8 cellular contexts compared by ENCODE assay signal in genomic region chr17:64028874-64029464, GRCh38. TPM values are rescaled to one million over a fixed set of nuclear protein-coding genes. Genes with fewer than 3 reads are reported as not detected.
DNase-seq lines count a peak whose midpoint lies in the region; ATAC-seq and TF ChIP-seq lines count a peak whose summit lies in the region.

No MANE protein-coding gene starts in this region.

- peak; percentile 71 for DNase-seq in DND-41
- peak; percentile 64 for DNase-seq in Jurkat, Clone E6-1 (ENCODE audit: low read depth, low spot score)
- peak; percentile 74 for DNase-seq in RWPE1 (ENCODE audit: low spot score)
- DNase-seq in activated T-helper 2 cell treated with anti-CD3 and anti-CD28 coated beads, Interferon-gamma antibody, Interleukin-2, Interleukin-4, amounts not matched to agents 10 μg/mL and 5 μg/mL and 100 μg/mL, durations not matched to agents 14 hours and 24 hours and 36 hours (ENCODE audit: low spot score): peak; percentile 60
- DNase-seq in germinal center (ENCODE audit: low spot score): peak; percentile 63
- DNase-seq in progenitor cell of endocrine pancreas (ENCODE audit: low spot score, unreplicated experiment): peak; percentile 41

- H4K20me1 ChIP-seq in DND-41 (ENCODE audit: insufficient read depth, low read length): no peaks in the 10 kb centered on the region

- no peak overlapping the region for H3K4me3 Mint-ChIP-seq in activated T-helper 2 cell treated with anti-CD3 and anti-CD28 coated beads, Interferon-gamma antibody, Interleukin-2, Interleukin-4, amounts not matched to agents 10 μg/mL and 5 μg/mL and 100 μg/mL, durations not matched to agents 14 hours and 24 hours and 36 hours (ENCODE audit: low read depth)
- no peak overlapping the region for H3K4me3 Mint-ChIP-seq in progenitor cell of endocrine pancreas (ENCODE audit: low read depth)

- no peaks in the 10 kb centered on the region for H3K79me2 ChIP-seq in DND-41 (ENCODE audit: insufficient read depth, low read length)

- H3K9me3 Mint-ChIP-seq in activated T-helper 2 cell treated with anti-CD3 and anti-CD28 coated beads, Interferon-gamma antibody, Interleukin-2, Interleukin-4, amounts not matched to agents 10 μg/mL and 5 μg/mL and 100 μg/mL, durations not matched to agents 14 hours and 24 hours and 36 hours: no peaks in the 10 kb centered on the region
- no peaks in the 10 kb centered on the region for H3K9me3 Mint-ChIP-seq in progenitor cell of endocrine pancreas (ENCODE audit: low read depth)

- ATAC-seq in DND-41 (ENCODE audit: insufficient read depth, low read depth): peak; percentile 74
- no peak for ATAC-seq in GM19397 (IDR thresholded peaks at IDR 0.05; ENCODE audit: unreplicated experiment)
- no peak for ATAC-seq in HG02870 (IDR thresholded peaks at IDR 0.05; ENCODE audit: unreplicated experiment)

- intact Hi-C loops in activated T-helper 2 cell treated with anti-CD3 and anti-CD28 coated beads, Interferon-gamma antibody, Interleukin-2, Interleukin-4, amounts not matched to agents 10 μg/mL and 5 μg/mL and 100 μg/mL, durations not matched to agents 14 hours and 24 hours and 36 hours (cut with micrococcal nuclease): loop anchor here (1.0 to 10.0 kb wide), 5 partner anchors 37 to 478 kb away; partner anchors contain the start of genes CEP95, DDX5, ERN1 and TEX2

- H3K27ac Mint-ChIP-seq in activated T-helper 2 cell treated with anti-CD3 and anti-CD28 coated beads, Interferon-gamma antibody, Interleukin-2, Interleukin-4, amounts not matched to agents 10 μg/mL and 5 μg/mL and 100 μg/mL, durations not matched to agents 14 hours and 24 hours and 36 hours: no peak overlapping the region
- H3K27ac Mint-ChIP-seq in progenitor cell of endocrine pancreas: no peak overlapping the region

- CTCF ChIA-PET in RWPE1 (lab: Yijun Ruan, JAX): interaction anchor here (0.6 to 7.2 kb wide), 17 partner anchors 9 to 486 kb away, joined by 3 to 103 read pairs (median 4); partner anchors contain the start of genes ERN1 and ICAM2

- no peak overlapping the region for H3K4me3 ChIP-seq in DND-41 (ENCODE audit: low read depth in 1 of 2, low read length in 2 of 2)
- H3K4me3 ChIP-seq in Jurkat, Clone E6-1 (ENCODE audit: low read length): no peak overlapping the region

- TF ChIP-seq CTCF in DND-41 (IDR thresholded peaks at IDR 0.05; ENCODE audit: borderline replicate concordance, extremely low read depth, low read length, poor library complexity, severe bottlenecking): peak; percentile 70
- peak; percentile 87 for TF ChIP-seq CTCF in RWPE1 (conservative IDR thresholded peaks at IDR 0.05; ENCODE audit: low read depth)
- peak; percentile 87 for TF ChIP-seq CTCF in progenitor cell of endocrine pancreas (IDR thresholded peaks at IDR 0.05; ENCODE audit: unreplicated experiment)

- no peaks in the 10 kb centered on the region for H3K9me3 ChIP-seq in DND-41 (ENCODE audit: insufficient read depth, low read length, severe bottlenecking)

- H3K9ac ChIP-seq in DND-41 (ENCODE audit: low read depth, low read length): no peak overlapping the region

- no peak overlapping the region for H3K4me2 ChIP-seq in DND-41 (ENCODE audit: insufficient read depth, low read length)

- peaks cover 17% of the 10 kb centered on the region for H3K4me1 ChIP-seq in DND-41 (ENCODE audit: insufficient read depth, low read length)

- no peak overlapping the region for H3K27ac ChIP-seq in DND-41 (ENCODE audit: low read length)
- no peak overlapping the region for H3K27ac ChIP-seq in RWPE1

- no peak overlapping the region for H2AFZ ChIP-seq in DND-41 (ENCODE audit: low read depth, low read length)

- peaks cover 30% of the 10 kb centered on the region for H3K36me3 Mint-ChIP-seq in activated T-helper 2 cell treated with anti-CD3 and anti-CD28 coated beads, Interferon-gamma antibody, Interleukin-2, Interleukin-4, amounts not matched to agents 10 μg/mL and 5 μg/mL and 100 μg/mL, durations not matched to agents 14 hours and 24 hours and 36 hours (ENCODE audit: low read depth)
- H3K36me3 Mint-ChIP-seq in progenitor cell of endocrine pancreas (ENCODE audit: insufficient read depth): no peaks in the 10 kb centered on the region

- H3K36me3 ChIP-seq in DND-41 (ENCODE audit: insufficient read depth, low read length): no peaks in the 10 kb centered on the region

- no peaks in the 10 kb centered on the region for H3K27me3 Mint-ChIP-seq in activated T-helper 2 cell treated with anti-CD3 and anti-CD28 coated beads, Interferon-gamma antibody, Interleukin-2, Interleukin-4, amounts not matched to agents 10 μg/mL and 5 μg/mL and 100 μg/mL, durations not matched to agents 14 hours and 24 hours and 36 hours (ENCODE audit: low read depth)
- H3K27me3 Mint-ChIP-seq in progenitor cell of endocrine pancreas: peaks cover 6% of the 10 kb centered on the region

- no peaks in the 10 kb centered on the region for H3K27me3 ChIP-seq in DND-41 (ENCODE audit: insufficient read depth, low read length, poor library complexity)

- peaks cover 43% of the 10 kb centered on the region for H3K4me1 Mint-ChIP-seq in activated T-helper 2 cell treated with anti-CD3 and anti-CD28 coated beads, Interferon-gamma antibody, Interleukin-2, Interleukin-4, amounts not matched to agents 10 μg/mL and 5 μg/mL and 100 μg/mL, durations not matched to agents 14 hours and 24 hours and 36 hours (ENCODE audit: low read depth)
- H3K4me1 Mint-ChIP-seq in progenitor cell of endocrine pancreas (ENCODE audit: low read depth): peaks cover 16% of the 10 kb centered on the region

- POLR2A ChIA-PET in RWPE1 (lab: Yijun Ruan, JAX; ENCODE audit: low non-redundant PET): no interaction called here

RNA-seq across cellular contexts. Expression of gene ICAM2, which starts 8.5 kb away (rescaled TPM):
- polyA plus RNA-seq in Jurkat, Clone E6-1 (2012; ENCODE audit: insufficient read depth, insufficient read length): 172 TPM
- total RNA-seq in activated T-helper 2 cell treated with anti-CD3 and anti-CD28 coated beads, Interferon-gamma antibody, Interleukin-2, Interleukin-4, amounts not matched to agents 10 μg/mL and 5 μg/mL and 100 μg/mL, durations not matched to agents 14 hours and 24 hours and 36 hours: 83.2 and 85.6 TPM in 2 replicates
- total RNA-seq in progenitor cell of endocrine pancreas: 0.72 and 0.91 TPM in 2 replicates

RNA-seq across cellular contexts. Expression of gene PRR29, which starts 30.8 kb away (rescaled TPM):
- 6.0 TPM for polyA plus RNA-seq in Jurkat, Clone E6-1 (2012; ENCODE audit: insufficient read depth, insufficient read length)
- total RNA-seq in activated T-helper 2 cell treated with anti-CD3 and anti-CD28 coated beads, Interferon-gamma antibody, Interleukin-2, Interleukin-4, amounts not matched to agents 10 μg/mL and 5 μg/mL and 100 μg/mL, durations not matched to agents 14 hours and 24 hours and 36 hours: 0.14 and 0.18 TPM in 2 replicates
- total RNA-seq in progenitor cell of endocrine pancreas: 2.8 and 3.7 TPM in 2 replicates

RNA-seq across cellular contexts. Expression of gene SCN4A, which starts 56.3 kb away (rescaled TPM):
- not detected for polyA plus RNA-seq in Jurkat, Clone E6-1 (2012; ENCODE audit: insufficient read depth, insufficient read length)
- 0.11 and 0.14 TPM in 2 replicates for total RNA-seq in activated T-helper 2 cell treated with anti-CD3 and anti-CD28 coated beads, Interferon-gamma antibody, Interleukin-2, Interleukin-4, amounts not matched to agents 10 μg/mL and 5 μg/mL and 100 μg/mL, durations not matched to agents 14 hours and 24 hours and 36 hours
- 0.10 and 0.55 TPM in 2 replicates for total RNA-seq in progenitor cell of endocrine pancreas

Comparison
In these comparisons a context has a peak if more than half of its experiments do, and no peak if none do; other contexts are left out.
1. RNA of gene ICAM2, which starts 8.5 kb away (total RNA-seq): 83.2 to 85.6 TPM in activated T-helper 2 cell treated with anti-CD3 and anti-CD28 coated beads, Interferon-gamma antibody, Interleukin-2, Interleukin-4, amounts not matched to agents 10 μg/mL and 5 μg/mL and 100 μg/mL, durations not matched to agents 14 hours and 24 hours and 36 hours; 0.72 to 0.91 TPM in progenitor cell of endocrine pancreas; every median in the first group is over 10 times any median in the second.
2. Peak in every context shown above with its lines, with median percentiles within 50 percentile points of each other: DNase-seq and CTCF ChIP-seq.